25 cellular contexts compared by ENCODE assay signal in genomic region chr7:2191026-2191425, GRCh38. TPM values are rescaled to one million over a fixed set of nuclear protein-coding genes. Genes with fewer than 3 reads are reported as not detected.
DNase-seq lines count a peak whose midpoint lies in the region; ATAC-seq and TF ChIP-seq lines count a peak whose summit lies in the region.
"Had no signal": no experiment of that assay in that cellular context is flagged by ENCODE, and none has a peak within 500 bp of the region (broad histone marks: within the 10 kb centered on the region; RNA-seq: fewer than 3 reads in every experiment).

No MANE protein-coding gene starts in this region.

- no peak for TF ChIP-seq RAD21 in HCT116 (IDR thresholded peaks at IDR 0.05; ENCODE audit: low read depth)

- H3K27me3 Mint-ChIP-seq in mesothelial cell of epicardium (ENCODE audit: low read depth): no peaks in the 10 kb centered on the region
- H3K27me3 Mint-ChIP-seq in activated CD8-positive, alpha-beta memory T cell treated with anti-CD3 and anti-CD28 coated beads, Interleukin-2, amount 10 ng/mL, durations not matched to agents 7 days and 5 days: no peaks in the 10 kb centered on the region
- H3K27me3 Mint-ChIP-seq: activated CD8-positive, alpha-beta T cell treated with anti-CD3 and anti-CD28 coated beads for 36 hours; activated naive CD4-positive, alpha-beta T cell treated with anti-CD3 and anti-CD28 coated beads, Interleukin-2, amount 10 ng/mL, durations not matched to agents 7 days and 5 days had no signal

- H3K79me2 ChIP-seq in HCT116 (ENCODE audit: insufficient read depth, low read length): peaks cover 17% of the 10 kb centered on the region

- POLR2A ChIA-PET in HCT116 (lab: Charles Lee): no interaction called here
- POLR2A ChIA-PET in RWPE1 (lab: Yijun Ruan, JAX; ENCODE audit: low non-redundant PET): no interaction called here

- no peak for TF ChIP-seq POLR2A in HCT116 (IDR thresholded peaks at IDR 0.05; ENCODE audit: borderline replicate concordance, extremely low read depth, insufficient read depth, insufficient read length)

- no peak overlapping the region for H3K4me3 Mint-ChIP-seq in mesothelial cell of epicardium
- H3K4me3 Mint-ChIP-seq in activated CD8-positive, alpha-beta memory T cell treated with anti-CD3 and anti-CD28 coated beads, Interleukin-2, amount 10 ng/mL, durations not matched to agents 7 days and 5 days: no peak overlapping the region
- H3K4me3 Mint-ChIP-seq: activated CD8-positive, alpha-beta T cell treated with anti-CD3 and anti-CD28 coated beads for 36 hours; activated naive CD4-positive, alpha-beta T cell treated with anti-CD3 and anti-CD28 coated beads, Interleukin-2, amount 10 ng/mL, durations not matched to agents 7 days and 5 days; immature natural killer cell; nephron progenitor cell had no signal

- H3K27me3 ChIP-seq in HCT116 (ENCODE audit: insufficient read depth, low read length): no peaks in the 10 kb centered on the region
- H3K27me3 ChIP-seq: SJCRH30, upper lobe of left lung had no signal

- CTCF ChIA-PET in HCT116 (lab: Charles Lee) (no interaction called here), RWPE1 (lab: Yijun Ruan, JAX) (no interaction called here)
- CTCF ChIA-PET in activated CD8-positive, alpha-beta memory T cell treated with anti-CD3 and anti-CD28 coated beads, Interleukin-2, amount 10 ng/mL, durations not matched to agents 7 days and 5 days (lab: Charles Lee): no interaction called here

- H4K20me1 ChIP-seq in HCT116 (ENCODE audit: insufficient read depth): no peaks in the 10 kb centered on the region

- peaks cover 0 to 10% of the 10 kb centered on the region in 2 experiments; a peak in 2 of 4 replicates for H3K9me3 ChIP-seq in HCT116 (ENCODE audit: control insufficient read depth in 1 of 2, insufficient read depth in 1 of 2, low read depth in 1 of 2, low read length in 2 of 2)
- H3K9me3 ChIP-seq: upper lobe of left lung had no signal

- H3K36me3 ChIP-seq in HCT116 (ENCODE audit: control insufficient read depth in 1 of 2, insufficient read depth in 2 of 2, low read length in 2 of 2): peaks cover 0 to 20% of the 10 kb centered on the region in 2 experiments

- TF ChIP-seq CTCF in HCT116 (IDR thresholded peaks at IDR 0.05 in 2 of 3, conservative IDR thresholded peaks at IDR 0.05 in 1 of 3; ENCODE audit: borderline replicate concordance in 1 of 3, insufficient read depth in 1 of 3, low read depth in 2 of 3, low read length in 2 of 3) (no peak; a peak in 1 of 6 replicates), RWPE1 (conservative IDR thresholded peaks at IDR 0.05; ENCODE audit: low read depth) (no peak), mesothelial cell of epicardium (IDR thresholded peaks at IDR 0.05; ENCODE audit: unreplicated experiment) (no peak)

- RAD21 ChIA-PET in HCT116 (lab: Charles Lee; ENCODE audit: low non-redundant PET in 1 of 2, low total read pairs in 2 of 2, uncharacterized antibody in 2 of 2, unreplicated experiment in 2 of 2): no interaction called here

- H3K27ac Mint-ChIP-seq in mesothelial cell of epicardium: peak overlapping the region; percentile 47
- H3K27ac Mint-ChIP-seq in activated CD8-positive, alpha-beta memory T cell treated with anti-CD3 and anti-CD28 coated beads, Interleukin-2, amount 10 ng/mL, durations not matched to agents 7 days and 5 days: no peak overlapping the region
- H3K27ac Mint-ChIP-seq: activated CD8-positive, alpha-beta T cell treated with anti-CD3 and anti-CD28 coated beads for 36 hours; activated naive CD4-positive, alpha-beta T cell treated with anti-CD3 and anti-CD28 coated beads, Interleukin-2, amount 10 ng/mL, durations not matched to agents 7 days and 5 days; nephron progenitor cell had no signal

- no peak overlapping the region for H3K9ac ChIP-seq in HCT116 (ENCODE audit: low read length)

- H3K36me3 Mint-ChIP-seq in mesothelial cell of epicardium: peaks cover 37% of the 10 kb centered on the region
- peaks cover 29% of the 10 kb centered on the region for H3K36me3 Mint-ChIP-seq in activated CD8-positive, alpha-beta memory T cell treated with anti-CD3 and anti-CD28 coated beads, Interleukin-2, amount 10 ng/mL, durations not matched to agents 7 days and 5 days

- DNase-seq in NCI-H1092 treated with DMSO at 0.1 percent for 48 hours (lab: John Stamatoyannopoulos, UW) (peak; percentile 25), NCI-H1092 (lab: John Stamatoyannopoulos, UW) (no peak), HCT116 (ENCODE audit: low read depth, low spot score) (no peak), RWPE1 (ENCODE audit: low spot score) (no peak), mesothelial cell of epicardium (ENCODE audit: low spot score in 2 of 2, unreplicated experiment in 2 of 2) (no peak), posterior vena cava (ENCODE audit: low spot score) (no peak)
- DNase-seq in activated CD8-positive, alpha-beta memory T cell treated with anti-CD3 and anti-CD28 coated beads, Interleukin-2, amount 10 ng/mL, durations not matched to agents 7 days and 5 days: no peak
- DNase-seq: activated CD4-positive, alpha-beta T cell treated with anti-CD3 and anti-CD28 coated beads for 1 hour; activated CD8-positive, alpha-beta T cell treated with anti-CD3 and anti-CD28 coated beads for 36 hours; activated naive CD4-positive, alpha-beta T cell treated with anti-CD3 and anti-CD28 coated beads, Interleukin-2, amount 10 ng/mL, durations not matched to agents 7 days and 5 days; DMS79 treated with DMSO at 0.1 percent for 48 hours; GDM1; hypothalamus; immature natural killer cell; left colon; NCI-H1105; NCI-H2171; nephron progenitor cell; SJCRH30; stimulated activated naive CD4-positive, alpha-beta T cell; upper lobe of left lung had no signal

- H3K4me3 ChIP-seq in HCT116 (replicated peaks in 1 of 2; ENCODE audit: low read depth in 1 of 2, low read length in 2 of 2): no peak overlapping the region
- H3K4me3 ChIP-seq: SJCRH30, upper lobe of left lung had no signal

- no peak overlapping the region for H3K4me2 ChIP-seq in HCT116 (ENCODE audit: low read length)

- intact Hi-C loops in HCT116 (cut with micrococcal nuclease): no loop called here
- intact Hi-C loops in posterior vena cava (cut with DNase I): no loop called here

- no TSS peak for BruUV-seq in HCT116 (replicated peaks; lab: Mats Ljungman, UMichigan)

- H3K4me1 Mint-ChIP-seq in mesothelial cell of epicardium: peaks cover 20% of the 10 kb centered on the region
- no peaks in the 10 kb centered on the region for H3K4me1 Mint-ChIP-seq in activated CD8-positive, alpha-beta memory T cell treated with anti-CD3 and anti-CD28 coated beads, Interleukin-2, amount 10 ng/mL, durations not matched to agents 7 days and 5 days
- H3K4me1 Mint-ChIP-seq: activated naive CD4-positive, alpha-beta T cell treated with anti-CD3 and anti-CD28 coated beads, Interleukin-2, amount 10 ng/mL, durations not matched to agents 7 days and 5 days; immature natural killer cell; nephron progenitor cell had no signal

- ATAC-seq in HCT116: peak; percentile 47; the same call in 1 of the 2 replicates
- no peak for ATAC-seq in GM19035 (IDR thresholded peaks at IDR 0.05; ENCODE audit: unreplicated experiment)
- no peak for ATAC-seq in activated CD8-positive, alpha-beta memory T cell treated with anti-CD3 and anti-CD28 coated beads, Interleukin-2, amount 10 ng/mL, durations not matched to agents 7 days and 5 days
- ATAC-seq: activated CD8-positive, alpha-beta T cell treated with anti-CD3 and anti-CD28 coated beads for 36 hours; left colon; Panc1 had no signal

- H3K9me2 ChIP-seq in HCT116 (ENCODE audit: insufficient read depth): no peaks in the 10 kb centered on the region

- no peak overlapping the region for H2AFZ ChIP-seq in HCT116 (ENCODE audit: low read depth, low read length, poor library complexity, severe bottlenecking)

- no peaks in the 10 kb centered on the region for H3K4me1 ChIP-seq in HCT116 (ENCODE audit: control insufficient read depth in 1 of 2, insufficient read depth in 2 of 2, low read length in 2 of 2)

- no peak overlapping the region for H3K27ac ChIP-seq in HCT116 (ENCODE audit: low read depth, low read length)
- peak overlapping the region; percentile 61 for H3K27ac ChIP-seq in RWPE1
- H3K27ac ChIP-seq: 22Rv1, C4-2B, SJCRH30, upper lobe of left lung had no signal

- peaks cover 16% of the 10 kb centered on the region for H3K9me3 Mint-ChIP-seq in mesothelial cell of epicardium
- no peaks in the 10 kb centered on the region for H3K9me3 Mint-ChIP-seq in activated CD8-positive, alpha-beta memory T cell treated with anti-CD3 and anti-CD28 coated beads, Interleukin-2, amount 10 ng/mL, durations not matched to agents 7 days and 5 days (ENCODE audit: low read depth)
- H3K9me3 Mint-ChIP-seq: immature natural killer cell had no signal

TF ChIP-seq in HCT116, 20 proteins besides CTCF, POLR2A, EP300 and RAD21 (continues in another document):
- no peak for TF ChIP-seq FOSL1 (IDR thresholded peaks at IDR 0.05; ENCODE audit: low read depth)
- no peak for TF ChIP-seq MAX (IDR thresholded peaks at IDR 0.05)
- TF ChIP-seq EGR1 (IDR thresholded peaks at IDR 0.05; ENCODE audit: low read depth): no peak
- TF ChIP-seq TCF7L2 (IDR thresholded peaks at IDR 0.05; ENCODE audit: borderline replicate concordance, extremely low read depth, insufficient read depth, insufficient read length): no peak

RNA-seq across cellular contexts. Expression of gene MAD1L1, which starts 41.7 kb away (rescaled TPM):
- total RNA-seq in HCT116 (2021; ENCODE audit: unreplicated experiment) (38.5 TPM), mesothelial cell of epicardium (39.0 to 45.0 TPM (median 41.2 TPM) in 3 replicates), posterior vena cava (10 to 100 TPM; 17.3 to 24.7 TPM)
- 41.8 and 42.5 TPM in 2 replicates for polyA plus RNA-seq in HCT116 (2012)
- 10 to 100 TPM; 60.0 to 97.7 TPM for total RNA-seq in activated CD8-positive, alpha-beta memory T cell treated with anti-CD3 and anti-CD28 coated beads, Interleukin-2, amount 10 ng/mL, durations not matched to agents 7 days and 5 days

RNA-seq across cellular contexts. Expression of gene MRM2, which starts 51.0 kb away (rescaled TPM):
- total RNA-seq in HCT116 (2021; ENCODE audit: unreplicated experiment) (34.7 TPM), mesothelial cell of epicardium (25.2 to 26.1 TPM (median 25.3 TPM) in 3 replicates), posterior vena cava (10 to 100 TPM; 12.3 to 15.6 TPM)
- polyA plus RNA-seq in HCT116 (2012): 15.3 and 22.7 TPM in 2 replicates
- 10 to 100 TPM; 27.6 to 35.1 TPM for total RNA-seq in activated CD8-positive, alpha-beta memory T cell treated with anti-CD3 and anti-CD28 coated beads, Interleukin-2, amount 10 ng/mL, durations not matched to agents 7 days and 5 days

RNA-seq across cellular contexts. Expression of gene NUDT1, which starts 51.0 kb away (rescaled TPM):
- 47.4 TPM for total RNA-seq in HCT116 (2021; ENCODE audit: unreplicated experiment)
- 37.0 and 50.4 TPM in 2 replicates for polyA plus RNA-seq in HCT116 (2012)
- total RNA-seq in mesothelial cell of epicardium: 16.1 to 19.2 TPM (median 17.3 TPM) in 3 replicates
- total RNA-seq in activated CD8-positive, alpha-beta memory T cell treated with anti-CD3 and anti-CD28 coated beads, Interleukin-2, amount 10 ng/mL, durations not matched to agents 7 days and 5 days: 100 to 1,000 TPM in 1 of 2 experiments, 10 to 100 TPM in 1; 85.7 to 105 TPM
- 10 to 100 TPM; 12.4 to 18.6 TPM for total RNA-seq in posterior vena cava
